ENCODE assay signal across 10 cellular contexts in the genomic region with DNA sequence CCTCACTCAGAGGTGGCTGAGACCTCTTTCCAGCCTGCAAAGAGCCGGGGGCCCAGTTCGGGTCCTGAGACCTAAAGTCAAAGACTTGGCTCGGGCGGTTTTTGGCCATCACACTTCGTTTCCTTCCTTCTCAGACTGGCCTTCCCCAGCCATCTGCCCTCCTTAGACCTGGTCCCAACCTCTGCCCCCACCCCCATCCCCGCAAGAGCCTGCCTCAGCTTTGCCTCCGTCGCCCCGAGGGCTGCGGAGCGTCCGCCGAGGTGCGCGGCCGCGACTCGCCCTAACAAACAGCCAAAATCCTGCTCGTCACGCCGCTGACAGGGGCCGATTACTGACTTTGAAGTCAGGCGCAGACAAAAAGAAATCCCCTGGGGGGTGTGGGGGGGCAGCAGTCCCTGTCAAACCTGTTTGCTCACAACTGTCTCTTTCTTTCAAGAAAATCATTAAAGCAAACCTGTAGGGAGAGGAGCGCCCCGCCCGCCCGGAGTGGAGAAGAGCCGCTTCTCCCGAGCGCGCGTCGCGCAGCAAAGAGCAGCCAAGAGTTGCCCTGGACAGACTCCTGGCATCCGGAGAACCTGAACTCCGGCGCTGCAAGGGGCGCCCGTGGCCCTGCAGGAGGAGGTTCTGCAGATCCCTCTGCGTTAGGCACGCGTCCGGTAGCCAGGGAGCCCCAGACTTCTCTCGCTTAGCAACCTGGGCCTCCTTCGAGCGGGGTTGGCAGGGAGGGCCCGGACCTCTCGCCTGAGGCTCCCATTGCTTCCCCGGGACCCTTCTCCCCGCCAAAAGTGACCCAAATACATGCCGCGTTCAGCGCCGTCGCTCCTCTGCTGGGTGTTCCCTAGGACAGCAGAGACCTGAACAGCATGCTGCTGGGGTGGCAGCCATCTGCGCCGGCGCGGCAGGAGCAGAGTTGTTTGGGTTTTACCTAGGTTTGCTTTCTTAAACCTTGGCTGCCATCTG. TPM values are rescaled to one million over a fixed set of nuclear protein-coding genes. Genes with fewer than 3 reads are reported as not detected.
DNase-seq lines count a peak whose midpoint lies in the region; ATAC-seq and TF ChIP-seq lines count a peak whose summit lies in the region.
"Had no signal": no experiment of that assay in that cellular context is flagged by ENCODE, and none has a peak within 500 bp of the region (broad histone marks: within the 10 kb centered on the region; RNA-seq: fewer than 3 reads in every experiment).

No MANE protein-coding gene starts in this region.

- no peaks in the 10 kb centered on the region for H3K9me3 Mint-ChIP-seq in activated CD8-positive, alpha-beta memory T cell treated with anti-CD3 and anti-CD28 coated beads, Interleukin-2, amount 10 ng/mL, durations not matched to agents 7 days and 5 days (ENCODE audit: low read depth)
- H3K9me3 Mint-ChIP-seq in mesothelial cell of epicardium = no peaks in the 10 kb centered on the region
- H3K9me3 Mint-ChIP-seq in activated CD8-positive, alpha-beta T cell treated with anti-CD3 and anti-CD28 coated beads for 36 hours = no peaks in the 10 kb centered on the region

- no peaks in the 10 kb centered on the region for H3K36me3 ChIP-seq in duodenal mucosa (ENCODE audit: control insufficient read depth in 1 of 2, insufficient read depth in 2 of 2, low read length in 2 of 2)
- H3K36me3 ChIP-seq in tibial nerve = no peaks in the 10 kb centered on the region

- peaks cover 10% of the 10 kb centered on the region for H3K4me1 Mint-ChIP-seq in activated CD8-positive, alpha-beta memory T cell treated with anti-CD3 and anti-CD28 coated beads, Interleukin-2, amount 10 ng/mL, durations not matched to agents 7 days and 5 days
- peaks cover 37% of the 10 kb centered on the region for H3K4me1 Mint-ChIP-seq in mesothelial cell of epicardium
- H3K4me1 Mint-ChIP-seq in activated CD8-positive, alpha-beta T cell treated with anti-CD3 and anti-CD28 coated beads for 36 hours (ENCODE audit: low read depth) = peaks cover 6% of the 10 kb centered on the region

- no peak for TF ChIP-seq POLR2A in tibial nerve (IDR thresholded peaks at IDR 0.05)

- H3K27me3 Mint-ChIP-seq in activated CD8-positive, alpha-beta memory T cell treated with anti-CD3 and anti-CD28 coated beads, Interleukin-2, amount 10 ng/mL, durations not matched to agents 7 days and 5 days = peaks cover 95% of the 10 kb centered on the region
- peaks cover 100% of the 10 kb centered on the region for H3K27me3 Mint-ChIP-seq in mesothelial cell of epicardium (ENCODE audit: low read depth)
- H3K27me3 Mint-ChIP-seq in activated CD8-positive, alpha-beta T cell treated with anti-CD3 and anti-CD28 coated beads for 36 hours = peaks cover 77% of the 10 kb centered on the region

- no peak overlapping the region for H3K27ac Mint-ChIP-seq in activated CD8-positive, alpha-beta memory T cell treated with anti-CD3 and anti-CD28 coated beads, Interleukin-2, amount 10 ng/mL, durations not matched to agents 7 days and 5 days
- H3K27ac Mint-ChIP-seq in mesothelial cell of epicardium = no peak overlapping the region
- H3K27ac Mint-ChIP-seq in activated CD8-positive, alpha-beta T cell treated with anti-CD3 and anti-CD28 coated beads for 36 hours = no peak overlapping the region
- H3K27ac Mint-ChIP-seq: CD4-positive, CD25-positive, alpha-beta regulatory T cell had no signal

- H3K9me3 ChIP-seq in duodenal mucosa (ENCODE audit: control insufficient read depth in 1 of 2, low read length in 2 of 2) (no peaks in the 10 kb centered on the region), tibial nerve (no peaks in the 10 kb centered on the region)

- H3K36me3 Mint-ChIP-seq in activated CD8-positive, alpha-beta memory T cell treated with anti-CD3 and anti-CD28 coated beads, Interleukin-2, amount 10 ng/mL, durations not matched to agents 7 days and 5 days = peaks cover 8% of the 10 kb centered on the region
- no peaks in the 10 kb centered on the region for H3K36me3 Mint-ChIP-seq in mesothelial cell of epicardium
- H3K36me3 Mint-ChIP-seq in activated CD8-positive, alpha-beta T cell treated with anti-CD3 and anti-CD28 coated beads for 36 hours (ENCODE audit: low read depth) = no peaks in the 10 kb centered on the region
- H3K36me3 Mint-ChIP-seq: CD4-positive, CD25-positive, alpha-beta regulatory T cell had no signal

- POLR2A ChIA-PET in activated CD8-positive, alpha-beta T cell treated with anti-CD3 and anti-CD28 coated beads for 36 hours (lab: Charles Lee) = no interaction called here

- peak overlapping the region; percentile 52 to 69 for H3K4me3 ChIP-seq in duodenal mucosa (ENCODE audit: low read depth in 1 of 2, low read length in 2 of 2)
- H3K4me3 ChIP-seq in tibial nerve = peak overlapping the region in 3 of 4 donors; percentile 31 to 48 (median 37)

- WGBS in tibial nerve, 2 donors = 2 to 4% methylated on average over 31 to 58 of the region's 59 CpGs

- CTCF ChIA-PET in activated CD8-positive, alpha-beta memory T cell treated with anti-CD3 and anti-CD28 coated beads, Interleukin-2, amount 10 ng/mL, durations not matched to agents 7 days and 5 days (lab: Charles Lee) = no interaction called here
- CTCF ChIA-PET in activated CD8-positive, alpha-beta T cell treated with anti-CD3 and anti-CD28 coated beads for 36 hours (lab: Charles Lee) = no interaction called here

- H3K4me3 Mint-ChIP-seq in activated CD8-positive, alpha-beta memory T cell treated with anti-CD3 and anti-CD28 coated beads, Interleukin-2, amount 10 ng/mL, durations not matched to agents 7 days and 5 days = no peak overlapping the region
- peak overlapping the region; percentile 47 for H3K4me3 Mint-ChIP-seq in mesothelial cell of epicardium
- no peak overlapping the region for H3K4me3 Mint-ChIP-seq in activated CD8-positive, alpha-beta T cell treated with anti-CD3 and anti-CD28 coated beads for 36 hours

- H3K27ac ChIP-seq in duodenal mucosa (ENCODE audit: low read depth, low read length) (no peak overlapping the region), tibial nerve (no peak overlapping the region)

- H3K27me3 ChIP-seq in duodenal mucosa (ENCODE audit: control insufficient read depth in 1 of 2, insufficient read depth in 2 of 2, low read length in 2 of 2) (peaks cover 82 to 99% of the 10 kb centered on the region in 2 donors), tibial nerve (peaks cover 0 to 100% of the 10 kb centered on the region in 2 donors)

- ATAC-seq in activated CD8-positive, alpha-beta memory T cell treated with anti-CD3 and anti-CD28 coated beads, Interleukin-2, amount 10 ng/mL, durations not matched to agents 7 days and 5 days = no peak
- ATAC-seq in activated CD8-positive, alpha-beta T cell treated with anti-CD3 and anti-CD28 coated beads for 36 hours = no peak

- TF ChIP-seq EP300 in tibial nerve (IDR thresholded peaks at IDR 0.05) = no peak

- DNase-seq in activated CD8-positive, alpha-beta memory T cell treated with anti-CD3 and anti-CD28 coated beads, Interleukin-2, amount 50 U/mL, for 48 hours = peak; percentile 55
- no peak for DNase-seq in activated CD8-positive, alpha-beta memory T cell treated with anti-CD3 and anti-CD28 coated beads, Interleukin-2, amount 10 ng/mL, durations not matched to agents 7 days and 5 days
- DNase-seq in mesothelial cell of epicardium (ENCODE audit: low spot score in 2 of 2, unreplicated experiment in 2 of 2) (peak in 1 of 2 experiments; percentile 71), tibial nerve (ENCODE audit: low spot score in 2 of 2) (no peak), superior temporal gyrus (ENCODE audit: extremely low spot score) (no peak)
- DNase-seq in activated CD8-positive, alpha-beta T cell treated with anti-CD3 and anti-CD28 coated beads for 36 hours = no peak
- DNase-seq in NK-92 treated with Interleukin-12 subunit alpha and Interleukin-12 subunit beta, amount 100 ng/mL, for 24 hours (lab: John Stamatoyannopoulos, UW) = no peak
- DNase-seq: CD4-positive, CD25-positive, alpha-beta regulatory T cell had no signal

- intact Hi-C loops in activated CD8-positive, alpha-beta T cell treated with anti-CD3 and anti-CD28 coated beads for 36 hours (cut with micrococcal nuclease) = no loop called here

- TF ChIP-seq CTCF in mesothelial cell of epicardium (IDR thresholded peaks at IDR 0.05; ENCODE audit: unreplicated experiment) = no peak
- no peak for TF ChIP-seq CTCF in tibial nerve (IDR thresholded peaks at IDR 0.05)
- TF ChIP-seq CTCF in activated CD8-positive, alpha-beta T cell treated with anti-CD3 and anti-CD28 coated beads for 36 hours (IDR thresholded peaks at IDR 0.05) = no peak

- H3K4me1 ChIP-seq in duodenal mucosa (ENCODE audit: control insufficient read depth in 1 of 2, insufficient read depth in 2 of 2, low read length in 2 of 2) = peaks cover 6 to 14% of the 10 kb centered on the region in 2 donors
- peaks cover 0 to 78% (median 21%) of the 10 kb centered on the region in 4 donors for H3K4me1 ChIP-seq in tibial nerve

- H3K9ac ChIP-seq in duodenal mucosa (ENCODE audit: low read depth in 1 of 2, low read length in 2 of 2) = no peak overlapping the region

RNA-seq across cellular contexts. Expression of gene SOX14, which starts 4.5 kb away (rescaled TPM):
- total RNA-seq in activated CD8-positive, alpha-beta memory T cell treated with anti-CD3 and anti-CD28 coated beads, Interleukin-2, amount 10 ng/mL, durations not matched to agents 7 days and 5 days = not detected
- total RNA-seq in mesothelial cell of epicardium (0.18 to 0.44 TPM (median 0.18 TPM) in 3 replicates), tibial nerve (not detected)
- total RNA-seq in activated CD8-positive, alpha-beta T cell treated with anti-CD3 and anti-CD28 coated beads for 36 hours = not detected
- total RNA-seq: CD4-positive, CD25-positive, alpha-beta regulatory T cell; kidney epithelial cell had no signal
